In the genomic region with DNA sequence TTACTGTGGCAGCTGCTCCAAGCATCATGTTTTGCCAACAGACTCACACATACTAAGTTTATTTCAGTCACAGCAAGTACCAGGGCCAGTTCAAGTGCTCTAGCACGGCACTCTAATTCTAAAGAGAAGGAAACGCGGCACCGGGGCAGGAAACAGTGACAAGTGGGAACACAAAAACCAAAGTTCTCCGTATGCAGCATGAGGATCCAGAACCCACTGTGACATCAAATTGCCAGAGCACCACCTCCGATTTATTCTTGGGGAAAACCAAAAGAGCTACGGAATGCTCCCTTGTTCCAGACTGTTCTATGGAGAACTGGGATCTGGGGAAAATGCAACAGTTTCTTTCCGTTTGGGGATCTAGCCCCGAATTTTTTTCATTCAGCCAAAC, we compare ENCODE assay signal across 8 cellular contexts. TPM values are rescaled to one million over a fixed set of nuclear protein-coding genes. Genes with fewer than 3 reads are reported as not detected.
A peak's percentile ranks its signal among the peaks of the same experiment; 100 is the strongest.
DNase-seq lines count a peak whose midpoint lies in the region; ATAC-seq lines count a peak whose summit lies in the region.

No MANE protein-coding gene starts in this region.

- H3K4me3 Mint-ChIP-seq in CD8-positive, alpha-beta memory T cell = peak overlapping the region; percentile 86 to 96 (median 91)
- H3K4me3 Mint-ChIP-seq in activated T-helper 2 cell treated with anti-CD3 and anti-CD28 coated beads, Interferon-gamma antibody, Interleukin-2, Interleukin-4, amounts not matched to agents 10 μg/mL and 5 μg/mL and 100 μg/mL, durations not matched to agents 14 hours and 24 hours and 36 hours (ENCODE audit: low read depth) = peak overlapping the region; percentile 93

- H3K27me3 ChIP-seq in CD8-positive, alpha-beta memory T cell (ENCODE audit: insufficient read depth, low read length, poor library complexity, severe bottlenecking) = no peaks in the 10 kb centered on the region
- H3K27me3 ChIP-seq in iPS DF 6.9 (ENCODE audit: control insufficient read depth, insufficient read depth, low read length) = no peaks in the 10 kb centered on the region

- H3K9me3 Mint-ChIP-seq in CD8-positive, alpha-beta memory T cell = no peaks in the 10 kb centered on the region
- H3K9me3 Mint-ChIP-seq in activated T-helper 2 cell treated with anti-CD3 and anti-CD28 coated beads, Interferon-gamma antibody, Interleukin-2, Interleukin-4, amounts not matched to agents 10 μg/mL and 5 μg/mL and 100 μg/mL, durations not matched to agents 14 hours and 24 hours and 36 hours = no peaks in the 10 kb centered on the region

- H3K27me3 Mint-ChIP-seq in CD8-positive, alpha-beta memory T cell = no peaks in the 10 kb centered on the region
- peaks cover 12% of the 10 kb centered on the region for H3K27me3 Mint-ChIP-seq in activated T-helper 2 cell treated with anti-CD3 and anti-CD28 coated beads, Interferon-gamma antibody, Interleukin-2, Interleukin-4, amounts not matched to agents 10 μg/mL and 5 μg/mL and 100 μg/mL, durations not matched to agents 14 hours and 24 hours and 36 hours (ENCODE audit: low read depth)

- no peaks in the 10 kb centered on the region for H3K9me3 ChIP-seq in CD8-positive, alpha-beta memory T cell (ENCODE audit: low read length)
- H3K9me3 ChIP-seq in iPS DF 6.9 (ENCODE audit: control insufficient read depth, insufficient read depth, low read length) = no peaks in the 10 kb centered on the region

- peaks cover 41 to 50% (median 48%) of the 10 kb centered on the region in 3 donors for H3K4me1 Mint-ChIP-seq in CD8-positive, alpha-beta memory T cell
- H3K4me1 Mint-ChIP-seq in activated T-helper 2 cell treated with anti-CD3 and anti-CD28 coated beads, Interferon-gamma antibody, Interleukin-2, Interleukin-4, amounts not matched to agents 10 μg/mL and 5 μg/mL and 100 μg/mL, durations not matched to agents 14 hours and 24 hours and 36 hours (ENCODE audit: low read depth) = peaks cover 32% of the 10 kb centered on the region

- peak overlapping the region; percentile 27 to 95 (median 89) for H3K27ac Mint-ChIP-seq in CD8-positive, alpha-beta memory T cell
- peak overlapping the region; percentile 93 for H3K27ac Mint-ChIP-seq in activated T-helper 2 cell treated with anti-CD3 and anti-CD28 coated beads, Interferon-gamma antibody, Interleukin-2, Interleukin-4, amounts not matched to agents 10 μg/mL and 5 μg/mL and 100 μg/mL, durations not matched to agents 14 hours and 24 hours and 36 hours

- H3K4me3 ChIP-seq in CD8-positive, alpha-beta memory T cell (ENCODE audit: low read length) = peak overlapping the region; percentile 75
- H3K4me3 ChIP-seq in iPS DF 6.9 (ENCODE audit: low read length) = peak overlapping the region; percentile 23; the same call in 1 of the 2 replicates

- CTCF ChIA-PET in CD8-positive, alpha-beta memory T cell (lab: Charles Lee) = no interaction called here

- intact Hi-C loops in activated T-helper 2 cell treated with anti-CD3 and anti-CD28 coated beads, Interferon-gamma antibody, Interleukin-2, Interleukin-4, amounts not matched to agents 10 μg/mL and 5 μg/mL and 100 μg/mL, durations not matched to agents 14 hours and 24 hours and 36 hours (cut with micrococcal nuclease) = loop anchor here (1.0 to 10.0 kb wide), 9 partner anchors 84 to 1562 kb away; a partner anchor contains a TSS

- ATAC-seq in GM21360 (IDR thresholded peaks at IDR 0.05; ENCODE audit: unreplicated experiment) (peak; percentile 12), HG03521 (IDR thresholded peaks at IDR 0.05; ENCODE audit: unreplicated experiment) (peak; percentile 1)

- no peak overlapping the region for H3K27ac ChIP-seq in CD8-positive, alpha-beta memory T cell (ENCODE audit: low read depth, low read length)
- no peak overlapping the region for H3K27ac ChIP-seq in iPS DF 6.9 (ENCODE audit: low read length)

- peak in 3 of 5 donors; percentile 2 to 53 (median 7) for DNase-seq in CD8-positive, alpha-beta memory T cell
- no peak for DNase-seq in activated T-helper 2 cell treated with anti-CD3 and anti-CD28 coated beads, Interferon-gamma antibody, Interleukin-2, Interleukin-4, amounts not matched to agents 10 μg/mL and 5 μg/mL and 100 μg/mL, durations not matched to agents 14 hours and 24 hours and 36 hours (ENCODE audit: low spot score)
- DNase-seq in iPS DF 6.9 (ENCODE audit: low read depth, low spot score) = no peak
- DNase-seq in stimulated activated CD8-positive, alpha-beta memory T cell treated with anti-CD3 and anti-CD28 coated beads, Interleukin-7, amount 100 ng/mL, for 24 hours (ENCODE audit: low read depth) = peak; percentile 7
- DNase-seq in retina = no peak
- DNase-seq in SKM-1 treated with dmso at 0.1 percent for 144 hours (lab: John Stamatoyannopoulos, UW; ENCODE audit: unreplicated experiment) = no peak

- peaks cover 0 to 25% (median 10%) of the 10 kb centered on the region in 3 donors for H3K36me3 Mint-ChIP-seq in CD8-positive, alpha-beta memory T cell
- H3K36me3 Mint-ChIP-seq in activated T-helper 2 cell treated with anti-CD3 and anti-CD28 coated beads, Interferon-gamma antibody, Interleukin-2, Interleukin-4, amounts not matched to agents 10 μg/mL and 5 μg/mL and 100 μg/mL, durations not matched to agents 14 hours and 24 hours and 36 hours (ENCODE audit: low read depth) = peaks cover 30% of the 10 kb centered on the region

- peaks cover 32% of the 10 kb centered on the region for H3K4me1 ChIP-seq in CD8-positive, alpha-beta memory T cell (ENCODE audit: insufficient read depth, low read length)
- peaks cover 1% of the 10 kb centered on the region; the same call in 1 of the 2 replicates for H3K4me1 ChIP-seq in iPS DF 6.9 (ENCODE audit: control insufficient read depth, insufficient read depth, low read length)

- no peaks in the 10 kb centered on the region for H3K36me3 ChIP-seq in CD8-positive, alpha-beta memory T cell (ENCODE audit: insufficient read depth, low read length)
- no peaks in the 10 kb centered on the region for H3K36me3 ChIP-seq in iPS DF 6.9 (ENCODE audit: control insufficient read depth, insufficient read depth, low read length)

- POLR2A ChIA-PET in CD8-positive, alpha-beta memory T cell (lab: Charles Lee) = no interaction called here

- no CpG with 5 or more reads among the region's 9 CpGs for WGBS in iPS DF 6.9 (ENCODE audit: insufficient coverage, insufficient read length)

RNA-seq across cellular contexts. Expression of a gene that starts 0.4 kb away (rescaled TPM):
- 10 to 100 TPM; 24.1 to 26.0 TPM for total RNA-seq in CD8-positive, alpha-beta memory T cell
- polyA plus RNA-seq in CD8-positive, alpha-beta memory T cell = 18.3 TPM
- 18.9 and 19.9 TPM in 2 replicates for total RNA-seq in activated T-helper 2 cell treated with anti-CD3 and anti-CD28 coated beads, Interferon-gamma antibody, Interleukin-2, Interleukin-4, amounts not matched to agents 10 μg/mL and 5 μg/mL and 100 μg/mL, durations not matched to agents 14 hours and 24 hours and 36 hours

Comparison
In these comparisons a context has a peak if more than half of its experiments do, and no peak if none do; other contexts are left out.
1. DNase-seq: peak in CD8-positive, alpha-beta memory T cell (3 of 5) and stimulated activated CD8-positive, alpha-beta memory T cell treated with anti-CD3 and anti-CD28 coated beads, Interleukin-7, amount 100 ng/mL, for 24 hours (single experiment); none in activated T-helper 2 cell treated with anti-CD3 and anti-CD28 coated beads, Interferon-gamma antibody, Interleukin-2, Interleukin-4, amounts not matched to agents 10 μg/mL and 5 μg/mL and 100 μg/mL, durations not matched to agents 14 hours and 24 hours and 36 hours (single experiment), iPS DF 6.9 (single experiment), retina (single experiment) and SKM-1 treated with dmso at 0.1 percent for 144 hours (single experiment).